7 cellular contexts compared by ENCODE assay signal in genomic region chr11:128342511-128343133, GRCh38.
DNase-seq lines count a peak whose midpoint lies in the region; ATAC-seq, FAIRE-seq and TF ChIP-seq lines count a peak whose summit lies in the region.

No MANE protein-coding gene starts in this region.

- DNase-seq in NCI-H748 (lab: John Stamatoyannopoulos, UW; ENCODE audit: unreplicated experiment) (peak; percentile 95), kidney glomerular epithelial cell (lab: John Stamatoyannopoulos, UW) (peak; percentile 33), D721Med (ENCODE audit: insufficient read length, low spot score) (no peak)
- DNase-seq in activated T-helper 2 cell treated with anti-CD3 and anti-CD28 coated beads, Interferon-gamma antibody, Interleukin-2, Interleukin-4, amounts not matched to agents 10 μg/mL and 5 μg/mL and 100 μg/mL, durations not matched to agents 14 hours and 24 hours and 36 hours (ENCODE audit: low spot score), result peak; percentile 55
- DNase-seq in stimulated activated naive CD8-positive, alpha-beta T cell treated with anti-CD3 and anti-CD28 coated beads, Interleukin-15, Interleukin-2, amounts not matched to agents 100 U/mL and 50 U/mL, for 24 hours, result peak; percentile 69

- peak overlapping the region; percentile 81 for H3K27ac Mint-ChIP-seq in activated T-helper 2 cell treated with anti-CD3 and anti-CD28 coated beads, Interferon-gamma antibody, Interleukin-2, Interleukin-4, amounts not matched to agents 10 μg/mL and 5 μg/mL and 100 μg/mL, durations not matched to agents 14 hours and 24 hours and 36 hours

- intact Hi-C loops in activated T-helper 2 cell treated with anti-CD3 and anti-CD28 coated beads, Interferon-gamma antibody, Interleukin-2, Interleukin-4, amounts not matched to agents 10 μg/mL and 5 μg/mL and 100 μg/mL, durations not matched to agents 14 hours and 24 hours and 36 hours (cut with micrococcal nuclease), result loop anchor here (1.0 to 10.0 kb wide), 8 partner anchors 40 to 622 kb away; no protein-coding TSS in a partner anchor

- H3K4me1 Mint-ChIP-seq in activated T-helper 2 cell treated with anti-CD3 and anti-CD28 coated beads, Interferon-gamma antibody, Interleukin-2, Interleukin-4, amounts not matched to agents 10 μg/mL and 5 μg/mL and 100 μg/mL, durations not matched to agents 14 hours and 24 hours and 36 hours (ENCODE audit: low read depth), result peaks cover 73% of the 10 kb centered on the region

- TF ChIP-seq CTCF in D721Med (IDR thresholded peaks at IDR 0.05; ENCODE audit: insufficient read depth, missing control alignments), result no peak

- ATAC-seq in GM18873 (IDR thresholded peaks at IDR 0.05; ENCODE audit: low FRiP score, unreplicated experiment) (peak; percentile 95), HG03045 (IDR thresholded peaks at IDR 0.05; ENCODE audit: unreplicated experiment) (peak; percentile 96)
- peak; percentile 80 for ATAC-seq in stimulated activated naive CD8-positive, alpha-beta T cell treated with anti-CD3 and anti-CD28 coated beads, Interleukin-15, Interleukin-2, amounts not matched to agents 100 U/mL and 50 U/mL, for 24 hours

- FAIRE-seq in D721Med (lab: Jason Lieb, UNC), result no peak

- H3K36me3 Mint-ChIP-seq in activated T-helper 2 cell treated with anti-CD3 and anti-CD28 coated beads, Interferon-gamma antibody, Interleukin-2, Interleukin-4, amounts not matched to agents 10 μg/mL and 5 μg/mL and 100 μg/mL, durations not matched to agents 14 hours and 24 hours and 36 hours (ENCODE audit: low read depth), result peaks cover 4% of the 10 kb centered on the region

- no peaks in the 10 kb centered on the region for H3K27me3 Mint-ChIP-seq in activated T-helper 2 cell treated with anti-CD3 and anti-CD28 coated beads, Interferon-gamma antibody, Interleukin-2, Interleukin-4, amounts not matched to agents 10 μg/mL and 5 μg/mL and 100 μg/mL, durations not matched to agents 14 hours and 24 hours and 36 hours (ENCODE audit: low read depth)

- peaks cover 4% of the 10 kb centered on the region for H3K9me3 Mint-ChIP-seq in activated T-helper 2 cell treated with anti-CD3 and anti-CD28 coated beads, Interferon-gamma antibody, Interleukin-2, Interleukin-4, amounts not matched to agents 10 μg/mL and 5 μg/mL and 100 μg/mL, durations not matched to agents 14 hours and 24 hours and 36 hours

- peak overlapping the region; percentile 7 for H3K4me3 Mint-ChIP-seq in activated T-helper 2 cell treated with anti-CD3 and anti-CD28 coated beads, Interferon-gamma antibody, Interleukin-2, Interleukin-4, amounts not matched to agents 10 μg/mL and 5 μg/mL and 100 μg/mL, durations not matched to agents 14 hours and 24 hours and 36 hours (ENCODE audit: low read depth)
